8 cellular contexts compared by ENCODE assay signal in genomic region chr2:96320326-96321229, GRCh38. TPM values are rescaled to one million over a fixed set of nuclear protein-coding genes. Genes with fewer than 3 reads are reported as not detected.
DNase-seq lines count a peak whose midpoint lies in the region; ATAC-seq and TF ChIP-seq lines count a peak whose summit lies in the region.

No MANE protein-coding gene starts in this region.

- peaks cover 19% of the 10 kb centered on the region for H3K27me3 ChIP-seq in DND-41 (ENCODE audit: insufficient read depth, low read length, poor library complexity)
- H3K27me3 ChIP-seq in HL-60 (ENCODE audit: insufficient read depth, poor library complexity, severe bottlenecking), result peaks cover 6% of the 10 kb centered on the region
- no peaks in the 10 kb centered on the region for H3K27me3 ChIP-seq in brain microvascular endothelial cell (replicated peaks)
- peaks cover 20% of the 10 kb centered on the region for H3K27me3 ChIP-seq in muscle layer of duodenum (ENCODE audit: low read depth, low read length)

- peak overlapping the region; percentile 83 for H2AFZ ChIP-seq in DND-41 (ENCODE audit: low read depth, low read length)

- H3K9me3 ChIP-seq in DND-41 (ENCODE audit: insufficient read depth, low read length, severe bottlenecking) (no peaks in the 10 kb centered on the region), muscle layer of duodenum (ENCODE audit: control insufficient read depth in 1 of 2, low read length in 2 of 2) (no peaks in the 10 kb centered on the region)

- H3K4me1 ChIP-seq in DND-41 (ENCODE audit: insufficient read depth, low read length) (peaks cover 65% of the 10 kb centered on the region), muscle layer of duodenum (ENCODE audit: control insufficient read depth in 1 of 2, insufficient read depth in 2 of 2, low read length in 2 of 2) (peaks cover 0 to 14% of the 10 kb centered on the region in 2 donors)

- intact Hi-C loops in posterior vena cava (cut with DNase I), result no loop called here

- H3K27ac ChIP-seq in DND-41 (ENCODE audit: low read length) (peak overlapping the region; percentile 66; the same call in 1 of the 2 replicates), HL-60 (replicated peaks) (no peak overlapping the region), brain microvascular endothelial cell (no peak overlapping the region), muscle layer of duodenum (ENCODE audit: low read length) (no peak overlapping the region)

- TF ChIP-seq CTCF in DND-41 (IDR thresholded peaks at IDR 0.05; ENCODE audit: borderline replicate concordance, extremely low read depth, low read length, poor library complexity, severe bottlenecking) (no peak), HL-60 (IDR thresholded peaks at IDR 0.05; ENCODE audit: insufficient read depth, low read length) (no peak), brain microvascular endothelial cell (IDR thresholded peaks at IDR 0.05; ENCODE audit: low read depth, low read length, missing control alignments) (no peak)

- peak overlapping the region; percentile 86 for H3K4me2 ChIP-seq in DND-41 (ENCODE audit: insufficient read depth, low read length)

- H4K20me1 ChIP-seq in DND-41 (ENCODE audit: insufficient read depth, low read length), result no peaks in the 10 kb centered on the region

- no peaks in the 10 kb centered on the region for H3K36me3 ChIP-seq in DND-41 (ENCODE audit: insufficient read depth, low read length)
- no peaks in the 10 kb centered on the region for H3K36me3 ChIP-seq in brain microvascular endothelial cell (replicated peaks)
- no peaks in the 10 kb centered on the region for H3K36me3 ChIP-seq in muscle layer of duodenum (ENCODE audit: control insufficient read depth in 1 of 2, insufficient read depth in 2 of 2, low read length in 2 of 2)

- in situ Hi-C loops in brain microvascular endothelial cell (cut with HindIII; ENCODE audit: low pct_ligation_motif_present, low sequenced_read_pairs), result no loop called here

- ATAC-seq in DND-41 (ENCODE audit: insufficient read depth, low read depth) (no peak), HG02588 (IDR thresholded peaks at IDR 0.05; ENCODE audit: unreplicated experiment) (no peak)

- H3K4me3 ChIP-seq in DND-41 (ENCODE audit: low read depth in 1 of 2, low read length in 2 of 2), result peak overlapping the region; percentile 30 to 69; a peak in 3 of 4 replicates
- H3K4me3 ChIP-seq in HL-60 (replicated peaks; ENCODE audit: insufficient read depth, low read length), result peak overlapping the region; percentile 56
- H3K4me3 ChIP-seq in brain microvascular endothelial cell (ENCODE audit: low read depth, low read length), result peak overlapping the region; percentile 60
- H3K4me3 ChIP-seq in muscle layer of duodenum (ENCODE audit: low read depth in 1 of 2, low read length in 2 of 2), result peak overlapping the region; percentile 68 to 89

- H3K79me2 ChIP-seq in DND-41 (ENCODE audit: insufficient read depth, low read length), result peaks cover 3% of the 10 kb centered on the region

- H3K9ac ChIP-seq in DND-41 (ENCODE audit: low read depth, low read length), result peak overlapping the region; percentile 64

- DNase-seq in DND-41 (no peak), HL-60 (ENCODE audit: low read depth in 1 of 2, low spot score in 1 of 2) (no peak), brain microvascular endothelial cell (no peak), amygdala (lab: John Stamatoyannopoulos, UW) (no peak), NOMO-1 treated with dmso at 0.1 percent for 144 hours (lab: John Stamatoyannopoulos, UW; ENCODE audit: unreplicated experiment) (no peak), posterior vena cava (ENCODE audit: low spot score) (no peak)

RNA-seq across cellular contexts. Expression of gene ITPRIPL1, which starts 4.5 kb away (rescaled TPM):
- 1 to 10 TPM in 1 of 2 donors, under 1 TPM in 1; 0.69 to 1.5 TPM for total RNA-seq in posterior vena cava

RNA-seq across cellular contexts. Expression of gene NCAPH, which starts 15.0 kb away (rescaled TPM):
- total RNA-seq in posterior vena cava, result under 1 TPM; 0.51 to 1.00 TPM

RNA-seq across cellular contexts. Expression of gene SNRNP200, which starts 15.2 kb away (rescaled TPM):
- total RNA-seq in posterior vena cava, result 10 to 100 TPM; 67.2 to 78.3 TPM

RNA-seq across cellular contexts. Expression of gene CIAO1, which starts 54.6 kb away (rescaled TPM):
- total RNA-seq in posterior vena cava, result 10 to 100 TPM; 41.9 to 46.4 TPM

RNA-seq across cellular contexts. Expression of gene TMEM127, which starts 54.8 kb away (rescaled TPM):
- total RNA-seq in posterior vena cava, result 10 to 100 TPM; 49.2 to 52.4 TPM
